ENCODE assay signal across 13 cellular contexts in genomic region chr2:85765081-85765731, GRCh38. TPM values are rescaled to one million over a fixed set of nuclear protein-coding genes. Genes with fewer than 3 reads are reported as not detected.
DNase-seq lines count a peak whose midpoint lies in the region; ATAC-seq and TF ChIP-seq lines count a peak whose summit lies in the region.
"Had no signal": no experiment of that assay in that cellular context is flagged by ENCODE, and none has a peak within 500 bp of the region (broad histone marks: within the 10 kb centered on the region; RNA-seq: fewer than 3 reads in every experiment).

No MANE protein-coding gene starts in this region.

- POLR2A ChIA-PET in A673 (lab: Charles Lee; ENCODE audit: low non-redundant PET) = no interaction called here

- TF ChIP-seq CTCF in A673 (conservative IDR thresholded peaks at IDR 0.05; ENCODE audit: low read depth, low read length) (no peak), adrenal gland (IDR thresholded peaks at IDR 0.05) (no peak)

- no peak overlapping the region for H3K4me3 Mint-ChIP-seq in activated T-cell treated with anti-CD3 and anti-CD28 coated beads, Interleukin-2, amount 50 U/mL, for 4 hours
- H3K4me3 Mint-ChIP-seq: activated B cell treated with CpG ODN at 0.5 μM for 24 hours; activated naive CD8-positive, alpha-beta T cell treated with anti-CD3 and anti-CD28 coated beads, Interleukin-2, amount 10 ng/mL, durations not matched to agents 7 days and 5 days had no signal

- peaks cover 54% of the 10 kb centered on the region for H3K27me3 Mint-ChIP-seq in activated T-cell treated with anti-CD3 and anti-CD28 coated beads, Interleukin-2, amount 50 U/mL, for 4 hours (ENCODE audit: low read depth)

- H3K27me3 ChIP-seq in A673 (replicated peaks; ENCODE audit: insufficient read depth, low read depth, low read length, poor library complexity) (no peaks in the 10 kb centered on the region), HUES64 (ENCODE audit: insufficient read depth, low read length) (peaks cover 53% of the 10 kb centered on the region), adrenal gland (peaks cover 10% of the 10 kb centered on the region)
- H3K27me3 ChIP-seq: BE2C had no signal

- H3K36me3 Mint-ChIP-seq in activated T-cell treated with anti-CD3 and anti-CD28 coated beads, Interleukin-2, amount 50 U/mL, for 4 hours (ENCODE audit: insufficient read depth) = no peaks in the 10 kb centered on the region
- H3K36me3 Mint-ChIP-seq: activated naive CD8-positive, alpha-beta T cell treated with anti-CD3 and anti-CD28 coated beads, Interleukin-2, amount 10 ng/mL, durations not matched to agents 7 days and 5 days had no signal

- no peaks in the 10 kb centered on the region for H3K4me1 Mint-ChIP-seq in activated T-cell treated with anti-CD3 and anti-CD28 coated beads, Interleukin-2, amount 50 U/mL, for 4 hours (ENCODE audit: low read depth)

- TF ChIP-seq POLR2A in adrenal gland (IDR thresholded peaks at IDR 0.05) = no peak

- no TSS peak for BruUV-seq in A673 (replicated peaks; lab: Mats Ljungman, UMichigan)

- DNase-seq in A673 (ENCODE audit: low spot score) (peak; percentile 89), RPMI7951 (ENCODE audit: low read depth) (peak; percentile 85), iPS-NIHi11 (ENCODE audit: low spot score) (peak; percentile 81), adrenal gland (no peak), hepatic stellate cell (ENCODE audit: low spot score) (no peak), ureter (ENCODE audit: low spot score) (no peak)
- DNase-seq in activated T-cell treated with anti-CD3 and anti-CD28 coated beads, Interleukin-2, amount 50 U/mL, for 4 hours = no peak
- DNase-seq: activated B cell treated with CpG ODN at 0.5 μM for 24 hours; activated naive CD8-positive, alpha-beta T cell treated with anti-CD3 and anti-CD28 coated beads, Interleukin-2, amount 10 ng/mL, durations not matched to agents 7 days and 5 days; BE2C; stimulated activated naive CD4-positive, alpha-beta T cell treated with Interleukin-2 at 50 U/mL for 16 hours had no signal

- H3K4me1 ChIP-seq in A673 (ENCODE audit: insufficient read depth, low read length, poor library complexity, severe bottlenecking) (peaks cover 57% of the 10 kb centered on the region), HUES64 (ENCODE audit: insufficient read depth, low read length) (peaks cover 28% of the 10 kb centered on the region), adrenal gland (replicated peaks in 1 of 2) (peaks cover 0 to 17% of the 10 kb centered on the region in 2 donors)

- H3K4me3 ChIP-seq in A673 (ENCODE audit: low read depth, low read length, poor library complexity, severe bottlenecking) (peak overlapping the region; percentile 15), HUES64 (ENCODE audit: low read length) (peak overlapping the region; percentile 49), adrenal gland (no peak overlapping the region)
- H3K4me3 ChIP-seq: lung had no signal

- WGBS in HUES64 = 5% methylated on average over 23 of the region's 26 CpGs
- 63 to 71% (median 69%) methylated on average over 18 to 26 of the region's 26 CpGs for WGBS in adrenal gland, 4 donors

- no peak overlapping the region; the same call in 1 of the 2 replicates for H3K9ac ChIP-seq in HUES64 (ENCODE audit: low read depth, low read length)

- H3K9me3 ChIP-seq in A673 (ENCODE audit: low read depth, low read length, poor library complexity, severe bottlenecking) (no peaks in the 10 kb centered on the region), HUES64 (ENCODE audit: insufficient read depth, low read depth, low read length) (no peaks in the 10 kb centered on the region), adrenal gland (replicated peaks in 1 of 3) (no peaks in the 10 kb centered on the region)
- H3K9me3 ChIP-seq: BE2C had no signal

- no peaks in the 10 kb centered on the region for H3K9me3 Mint-ChIP-seq in activated T-cell treated with anti-CD3 and anti-CD28 coated beads, Interleukin-2, amount 50 U/mL, for 4 hours
- H3K9me3 Mint-ChIP-seq: activated B cell treated with CpG ODN at 0.5 μM for 24 hours; activated naive CD8-positive, alpha-beta T cell treated with anti-CD3 and anti-CD28 coated beads, Interleukin-2, amount 10 ng/mL, durations not matched to agents 7 days and 5 days had no signal

- no peak for ATAC-seq in activated T-cell treated with anti-CD3 and anti-CD28 coated beads, Interleukin-2, amount 50 U/mL, for 4 hours

- intact Hi-C loops in A673 (cut with micrococcal nuclease; ENCODE audit: unreplicated experiment) (no loop called here), adrenal gland (cut with DNase I) (no loop called here)

- H3K27ac ChIP-seq in A673 (ENCODE audit: low read depth, low read length, poor library complexity, severe bottlenecking) (peak overlapping the region; percentile 40), HUES64 (ENCODE audit: low read depth, low read length) (peak overlapping the region; percentile 42; the same call in 1 of the 2 replicates), adrenal gland (no peak overlapping the region)

- H3K36me3 ChIP-seq in A673 (ENCODE audit: insufficient read depth, low read length, poor library complexity, severe bottlenecking) = no peaks in the 10 kb centered on the region
- H3K36me3 ChIP-seq in HUES64 (ENCODE audit: insufficient read depth, low read length) = no peaks in the 10 kb centered on the region
- H3K36me3 ChIP-seq in adrenal gland (replicated peaks in 1 of 2) = no peaks in the 10 kb centered on the region

- CTCF ChIA-PET in A673 (lab: Charles Lee) = no interaction called here

RNA-seq across cellular contexts. Expression of gene ATOH8, which starts 11.4 kb away (rescaled TPM):
- total RNA-seq in A673 (2021) (4.3 and 4.6 TPM in 2 replicates), adrenal gland (10 to 100 TPM in 3 of 8 donors, 1 to 10 TPM in 5; 3.3 to 44.0 (median 7.3) TPM), ureter (21.8 TPM)
- polyA plus RNA-seq in HUES64 (2013, experiment 1 of 2) = 4.3 TPM
- 7.5 TPM for polyA plus RNA-seq in HUES64 (2013, experiment 2 of 2)
- total RNA-seq in RPMI7951 (2014; rRNA removed; shearing (Covaris generic)) = 7.2 and 7.3 TPM in 2 replicates
- 10 to 100 TPM in 1 of 3 donors, 1 to 10 TPM in 1, under 1 TPM in 1; 0.88 to 10.1 (median 6.4) TPM for polyA plus RNA-seq in adrenal gland
- not detected for total RNA-seq in activated T-cell treated with anti-CD3 and anti-CD28 coated beads, Interleukin-2, amount 50 U/mL, for 4 hours
- total RNA-seq: activated B cell treated with CpG ODN at 0.5 μM for 24 hours; activated naive CD8-positive, alpha-beta T cell treated with anti-CD3 and anti-CD28 coated beads, Interleukin-2, amount 10 ng/mL, durations not matched to agents 7 days and 5 days had no signal

Comparison
In these comparisons a context has a peak if more than half of its experiments do, and no peak if none do; other contexts are left out.
1. DNase-seq: peak in A673 (single experiment), RPMI7951 (single experiment) and iPS-NIHi11 (single experiment); none in adrenal gland (0 of 7), hepatic stellate cell (single experiment), ureter (single experiment) and activated T-cell treated with anti-CD3 and anti-CD28 coated beads, Interleukin-2, amount 50 U/mL, for 4 hours (single experiment).
2. H3K27ac ChIP-seq: peak in A673 (single experiment) and HUES64 (single experiment); none in adrenal gland (0 of 5).
3. H3K4me3 ChIP-seq: peak in A673 (single experiment) and HUES64 (single experiment); none in adrenal gland (0 of 4).